In the genomic region with DNA sequence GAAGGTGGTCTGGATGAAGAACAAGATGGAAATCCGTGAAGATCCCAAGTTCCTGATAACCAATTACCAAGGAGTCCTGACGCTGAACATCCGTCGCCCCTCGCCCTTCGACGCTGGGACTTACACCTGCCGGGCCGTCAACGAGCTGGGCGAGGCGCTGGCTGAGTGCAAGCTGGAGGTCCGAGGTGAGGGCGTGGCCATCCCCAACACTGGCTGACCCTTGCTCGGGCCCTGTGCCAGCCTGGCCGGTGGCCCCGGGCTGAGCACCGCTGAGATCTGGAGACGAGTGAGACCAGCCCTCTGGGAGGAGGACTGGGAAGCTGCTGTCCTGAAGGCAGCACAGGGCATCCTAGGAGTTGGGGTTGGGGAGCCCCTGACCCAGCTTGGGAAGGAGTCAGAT, we compare ENCODE assay signal across 23 cellular contexts. TPM values are rescaled to one million over a fixed set of nuclear protein-coding genes. Genes with fewer than 3 reads are reported as not detected.
"Had no signal": no experiment of that assay in that cellular context is flagged by ENCODE, and none has a peak within 500 bp of the region (broad histone marks: within the 10 kb centered on the region; RNA-seq: fewer than 3 reads in every experiment).

No MANE protein-coding gene starts in this region.

- H3K9me3 Mint-ChIP-seq: effector memory CD8-positive, alpha-beta T cell; immature natural killer cell; memory B cell; natural killer cell treated with Interleukin-12 subunit alpha and Interleukin-12 subunit beta and Interleukin-15 and Interleukin-18, amount 100 ng/mL, for 72 hours; stimulated activated naive B cell treated with anti-CD40 and anti-IgM and Interleukin-4, amounts not matched to agents 10 μg/mL and 1 μg/mL and 100 μg/mL, for 72 hours; stimulated activated naive CD8-positive, alpha-beta T cell treated with anti-CD3 and anti-CD28 coated beads, Interleukin-15, amount 100 ng/mL, for 72 hours had no signal

- H3K36me3 ChIP-seq: esophagus squamous epithelium, gastroesophageal sphincter, left ventricle myocardium inferior, lower lobe of right lung, thoracic aorta, transverse colon had no signal

- H3K9me3 ChIP-seq: esophagus squamous epithelium, gastroesophageal sphincter, left ventricle myocardium inferior, lower lobe of right lung, thoracic aorta, transverse colon had no signal

- H3K27ac ChIP-seq: esophagus squamous epithelium, gastroesophageal sphincter, left ventricle myocardium inferior, lower lobe of right lung, thoracic aorta, transverse colon had no signal

- DNase-seq: effector memory CD8-positive, alpha-beta T cell; esophagus squamous epithelium; foreskin fibroblast; glutamatergic neuron; immature natural killer cell; left cardiac atrium; left ventricle myocardium inferior; lower lobe of right lung; midbrain; stimulated activated CD4-positive, alpha-beta T cell treated with anti-CD3 and anti-CD28 coated beads, Interleukin-2, amount 100 ng/mL, for 24 hours; stimulated activated CD4-positive, alpha-beta T cell treated with anti-CD3 and anti-CD28 coated beads, Interleukin-4, amount 100 ng/mL, for 4 hours; stimulated activated naive B cell treated with anti-CD40 and anti-IgM and Interleukin-4, amounts not matched to agents 10 μg/mL and 1 μg/mL and 100 μg/mL, for 72 hours; stimulated activated naive CD8-positive, alpha-beta T cell treated with anti-CD3 and anti-CD28 coated beads, Interleukin-15, amount 100 ng/mL, for 72 hours; transverse colon had no signal

- H3K4me3 ChIP-seq: esophagus squamous epithelium, gastroesophageal sphincter, left ventricle myocardium inferior, lower lobe of right lung, thoracic aorta, transverse colon had no signal

- H3K36me3 Mint-ChIP-seq: immature natural killer cell; memory B cell; natural killer cell treated with Interleukin-12 subunit alpha and Interleukin-12 subunit beta and Interleukin-15 and Interleukin-18, amount 100 ng/mL, for 72 hours; stimulated activated naive B cell treated with anti-CD40 and anti-IgM and Interleukin-4, amounts not matched to agents 10 μg/mL and 1 μg/mL and 100 μg/mL, for 72 hours had no signal

- H3K4me3 Mint-ChIP-seq: effector memory CD8-positive, alpha-beta T cell; immature natural killer cell; memory B cell; natural killer cell treated with Interleukin-12 subunit alpha and Interleukin-12 subunit beta and Interleukin-15 and Interleukin-18, amount 100 ng/mL, for 72 hours; stimulated activated naive B cell treated with anti-CD40 and anti-IgM and Interleukin-4, amounts not matched to agents 10 μg/mL and 1 μg/mL and 100 μg/mL, for 72 hours; stimulated activated naive CD8-positive, alpha-beta T cell treated with anti-CD3 and anti-CD28 coated beads, Interleukin-15, amount 100 ng/mL, for 72 hours had no signal

- H3K27ac Mint-ChIP-seq: effector memory CD8-positive, alpha-beta T cell; memory B cell; natural killer cell treated with Interleukin-12 subunit alpha and Interleukin-12 subunit beta and Interleukin-15 and Interleukin-18, amount 100 ng/mL, for 72 hours; stimulated activated naive B cell treated with anti-CD40 and anti-IgM and Interleukin-4, amounts not matched to agents 10 μg/mL and 1 μg/mL and 100 μg/mL, for 72 hours; stimulated activated naive CD8-positive, alpha-beta T cell treated with anti-CD3 and anti-CD28 coated beads, Interleukin-15, amount 100 ng/mL, for 72 hours had no signal

- H3K4me1 Mint-ChIP-seq: immature natural killer cell had no signal

- H3K4me1 ChIP-seq: gastroesophageal sphincter, left ventricle myocardium inferior, lower lobe of right lung had no signal

- H3K27me3 Mint-ChIP-seq: stimulated activated naive B cell treated with anti-CD40 and anti-IgM and Interleukin-4, amounts not matched to agents 10 μg/mL and 1 μg/mL and 100 μg/mL, for 72 hours had no signal

RNA-seq across cellular contexts. Expression of a gene that starts 12.3 kb away (rescaled TPM):
- total RNA-seq: subcutaneous adipose tissue had no signal

RNA-seq across cellular contexts. Expression of a gene that starts 31.7 kb away (rescaled TPM):
- total RNA-seq: epithelial cell of proximal tubule, gastroesophageal sphincter, left cardiac atrium, left ventricle myocardium inferior, lower lobe of right lung, osteocyte, right cardiac atrium, subcutaneous adipose tissue had no signal
- polyA plus RNA-seq: immature natural killer cell, keratinocyte, right cardiac atrium had no signal

RNA-seq across cellular contexts. Expression of a gene that starts 45.6 kb away (rescaled TPM):
- total RNA-seq: epithelial cell of proximal tubule, gastroesophageal sphincter, left cardiac atrium, left ventricle myocardium inferior, osteocyte, subcutaneous adipose tissue, thoracic aorta had no signal
- polyA plus RNA-seq: keratinocyte had no signal
